Comparison of ENCODE assay signal across 8 cellular contexts in genomic region chr11:72069787-72070251, GRCh38. TPM values are rescaled to one million over a fixed set of nuclear protein-coding genes. Genes with fewer than 3 reads are reported as not detected.
DNase-seq lines count a peak whose midpoint lies in the region; ATAC-seq and TF ChIP-seq lines count a peak whose summit lies in the region.

No MANE protein-coding gene starts in this region.

- TF ChIP-seq POLR2A in GM19099 (IDR thresholded peaks at IDR 0.05; ENCODE audit: extremely low read depth, insufficient read length, low read depth), result peak; percentile 35

- BruUV-seq in MCF 10A (replicated peaks; lab: Mats Ljungman, UMichigan), result no TSS peak

- H3K36me3 Mint-ChIP-seq in MCF 10A (ENCODE audit: insufficient read depth, unreplicated experiment), result peaks cover 23% of the 10 kb centered on the region
- peaks cover 9 to 23% of the 10 kb centered on the region in 2 donors for H3K36me3 Mint-ChIP-seq in stimulated activated naive B cell treated with anti-CD40 and anti-IgM and Interleukin-4, amounts not matched to agents 10 μg/mL and 1 μg/mL and 100 μg/mL, for 72 hours

- peak overlapping the region; percentile 72 for H3K4me3 Mint-ChIP-seq in MCF 10A (ENCODE audit: unreplicated experiment)
- H3K4me3 Mint-ChIP-seq in stimulated activated naive B cell treated with anti-CD40 and anti-IgM and Interleukin-4, amounts not matched to agents 10 μg/mL and 1 μg/mL and 100 μg/mL, for 72 hours, result peak overlapping the region; percentile 44 to 66

- H3K9me3 Mint-ChIP-seq in MCF 10A (ENCODE audit: unreplicated experiment), result no peaks in the 10 kb centered on the region
- no peaks in the 10 kb centered on the region for H3K9me3 Mint-ChIP-seq in stimulated activated naive B cell treated with anti-CD40 and anti-IgM and Interleukin-4, amounts not matched to agents 10 μg/mL and 1 μg/mL and 100 μg/mL, for 72 hours

- no peaks in the 10 kb centered on the region for H3K27me3 Mint-ChIP-seq in MCF 10A (ENCODE audit: insufficient read depth, unreplicated experiment)
- H3K27me3 Mint-ChIP-seq in stimulated activated naive B cell treated with anti-CD40 and anti-IgM and Interleukin-4, amounts not matched to agents 10 μg/mL and 1 μg/mL and 100 μg/mL, for 72 hours, result no peaks in the 10 kb centered on the region

- TF ChIP-seq CTCF in MCF 10A (IDR thresholded peaks at IDR 0.05; ENCODE audit: unreplicated experiment), result no peak

- peak overlapping the region; percentile 96 for H3K27ac Mint-ChIP-seq in MCF 10A (ENCODE audit: low read depth, unreplicated experiment)
- H3K27ac Mint-ChIP-seq in stimulated activated naive B cell treated with anti-CD40 and anti-IgM and Interleukin-4, amounts not matched to agents 10 μg/mL and 1 μg/mL and 100 μg/mL, for 72 hours, result peak overlapping the region; percentile 91

- POLR2A ChIA-PET in MCF 10A (lab: Yijun Ruan, JAX), result interaction anchor here (0.6 to 15.4 kb wide), 16 partner anchors 8 to 153 kb away, joined by 3 to 282 read pairs (median 4); partner anchors contain the start of gene NUMA1

- intact Hi-C loops in MCF 10A (cut with micrococcal nuclease), result no loop called here

- H3K4me1 Mint-ChIP-seq in MCF 10A (ENCODE audit: insufficient read depth, unreplicated experiment), result peaks cover 59% of the 10 kb centered on the region
- H3K4me1 Mint-ChIP-seq in stimulated activated naive B cell treated with anti-CD40 and anti-IgM and Interleukin-4, amounts not matched to agents 10 μg/mL and 1 μg/mL and 100 μg/mL, for 72 hours, result peaks cover 17 to 44% of the 10 kb centered on the region in 2 donors

- ATAC-seq in stimulated activated naive B cell treated with anti-CD40 and anti-IgM and Interleukin-4, amounts not matched to agents 10 μg/mL and 1 μg/mL and 100 μg/mL, for 72 hours (replicated peaks), result peak; percentile 75 to 84

- CTCF ChIA-PET in MCF 10A (lab: Yijun Ruan, JAX), result interaction anchor here (0.5 to 1.6 kb wide), 8 partner anchors 8 to 93 kb away, joined by 3 to 5 read pairs (median 3); no protein-coding TSS in a partner anchor

- DNase-seq in AG08395 (ENCODE audit: low spot score) (peak; percentile 90), NCI-H2029 treated with DMSO at 0.1 percent for 48 hours (lab: John Stamatoyannopoulos, UW) (peak; percentile 24), MCF 10A (ENCODE audit: unreplicated experiment) (peak; percentile 86), kidney glomerular epithelial cell (lab: John Stamatoyannopoulos, UW) (peak; percentile 92), NCI-H1092 (lab: John Stamatoyannopoulos, UW) (no peak)
- peak; percentile 15 for DNase-seq in stimulated activated naive B cell treated with anti-CD40 and anti-IgM and Interleukin-4, amounts not matched to agents 10 μg/mL and 1 μg/mL and 100 μg/mL, for 72 hours
- DNase-seq in stimulated activated CD4-positive, alpha-beta T cell treated with anti-CD3 and anti-CD28 coated beads, Interleukin-2, amount 100 ng/mL, for 24 hours, result no peak

RNA-seq across cellular contexts. Expression of gene NUMA1, which starts 10.5 kb away (rescaled TPM):
- 109 and 113 TPM in 2 replicates for total RNA-seq in MCF 10A (2022)

RNA-seq across cellular contexts. Expression of gene LRRC51, which starts 10.8 kb away (rescaled TPM):
- total RNA-seq in MCF 10A (2022), result 9.3 and 9.5 TPM in 2 replicates

RNA-seq across cellular contexts. Expression of gene LAMTOR1, which starts 33.3 kb away (rescaled TPM):
- total RNA-seq in MCF 10A (2022), result 76.9 and 82.4 TPM in 2 replicates

RNA-seq across cellular contexts. Expression of gene TOMT, which starts 35.9 kb away (rescaled TPM):
- not detected in 2 replicates for total RNA-seq in MCF 10A (2022)

RNA-seq across cellular contexts. Expression of gene ANAPC15, which starts 42.7 kb away (rescaled TPM):
- 52.2 and 63.6 TPM in 2 replicates for total RNA-seq in MCF 10A (2022)

Comparison
In these comparisons a context has a peak if more than half of its experiments do, and no peak if none do; other contexts are left out.
1. DNase-seq: peak in AG08395 (single experiment), NCI-H2029 treated with DMSO at 0.1 percent for 48 hours (single experiment), MCF 10A (single experiment), kidney glomerular epithelial cell (single experiment) and stimulated activated naive B cell treated with anti-CD40 and anti-IgM and Interleukin-4, amounts not matched to agents 10 μg/mL and 1 μg/mL and 100 μg/mL, for 72 hours (single experiment); none in stimulated activated CD4-positive, alpha-beta T cell treated with anti-CD3 and anti-CD28 coated beads, Interleukin-2, amount 100 ng/mL, for 24 hours (0 of 2) and NCI-H1092 (single experiment).